ENCODE assay signal across 9 cellular contexts in genomic region chr6:47247227-47247797, GRCh38.
DNase-seq lines count a peak whose midpoint lies in the region; ATAC-seq, FAIRE-seq and TF ChIP-seq lines count a peak whose summit lies in the region.
"Had no signal": no experiment of that assay in that cellular context is flagged by ENCODE, and none has a peak within 500 bp of the region (broad histone marks: within the 10 kb centered on the region; RNA-seq: fewer than 3 reads in every experiment).

No MANE protein-coding gene starts in this region.

- no peaks in the 10 kb centered on the region for H3K36me3 Mint-ChIP-seq in activated B cell treated with CpG ODN at 0.5 μM for 24 hours (ENCODE audit: low read depth)
- H3K36me3 Mint-ChIP-seq in activated CD4-positive, alpha-beta T cell treated with anti-CD3 and anti-CD28 coated beads, Interleukin-2, amount 10 ng/mL, durations not matched to agents 24 days and 14 days (ENCODE audit: low read depth), result no peaks in the 10 kb centered on the region

- H3K27ac ChIP-seq in HEK293 (ENCODE audit: extremely low read depth, low read depth, low read length), result no peak overlapping the region
- peak overlapping the region; percentile 42 for H3K27ac ChIP-seq in parathyroid adenoma

- peak overlapping the region; percentile 66 for H3K27ac Mint-ChIP-seq in activated B cell treated with CpG ODN at 0.5 μM for 24 hours
- no peak overlapping the region for H3K27ac Mint-ChIP-seq in activated CD4-positive, alpha-beta T cell treated with anti-CD3 and anti-CD28 coated beads, Interleukin-2, amount 10 ng/mL, durations not matched to agents 24 days and 14 days

- H3K4me1 Mint-ChIP-seq in activated B cell treated with CpG ODN at 0.5 μM for 24 hours, result peaks cover 36% of the 10 kb centered on the region
- peaks cover 5% of the 10 kb centered on the region for H3K4me1 Mint-ChIP-seq in activated CD4-positive, alpha-beta T cell treated with anti-CD3 and anti-CD28 coated beads, Interleukin-2, amount 10 ng/mL, durations not matched to agents 24 days and 14 days

- DNase-seq in GM12891 (ENCODE audit: insufficient read length, low spot score) (no peak), NCI-H1105 (lab: John Stamatoyannopoulos, UW) (peak; percentile 73), activated B cell treated with CpG ODN at 0.5 μM for 24 hours (no peak), GM10266 (ENCODE audit: extremely low spot score) (no peak), kidney glomerular epithelial cell (lab: John Stamatoyannopoulos, UW) (no peak)
- no peak for DNase-seq in activated CD4-positive, alpha-beta T cell treated with anti-CD3 and anti-CD28 coated beads, Interleukin-2, amount 10 ng/mL, durations not matched to agents 24 days and 14 days

- peak overlapping the region; percentile 19 for H3K4me2 ChIP-seq in parathyroid adenoma (ENCODE audit: low read length)

- H3K27me3 Mint-ChIP-seq in activated B cell treated with CpG ODN at 0.5 μM for 24 hours, result no peaks in the 10 kb centered on the region
- peaks cover 4% of the 10 kb centered on the region for H3K27me3 Mint-ChIP-seq in activated CD4-positive, alpha-beta T cell treated with anti-CD3 and anti-CD28 coated beads, Interleukin-2, amount 10 ng/mL, durations not matched to agents 24 days and 14 days

- H3K4me3 ChIP-seq in HEK293 (ENCODE audit: low read depth, low read length) (no peak overlapping the region), parathyroid adenoma (ENCODE audit: low read depth, low read length) (no peak overlapping the region)

- H3K4me1 ChIP-seq in HEK293 (ENCODE audit: control insufficient read depth, insufficient read depth, low read length) (peaks cover 11% of the 10 kb centered on the region), parathyroid adenoma (peaks cover 26% of the 10 kb centered on the region)

- no peaks in the 10 kb centered on the region for H3K9me3 ChIP-seq in HEK293 (ENCODE audit: control insufficient read depth, insufficient read depth, low read depth, low read length)
- no peaks in the 10 kb centered on the region for H3K9me3 ChIP-seq in parathyroid adenoma (ENCODE audit: control insufficient read depth, low read length)

- CTCF ChIA-PET in HEK293 (lab: Yijun Ruan, JAX), result interaction anchor here (0.9 to 1.7 kb wide), 4 partner anchors 11 to 149 kb away, joined by 3 to 5 read pairs (median 4); no protein-coding TSS in a partner anchor
- CTCF ChIA-PET in activated B cell treated with CpG ODN at 0.5 μM for 24 hours (lab: Charles Lee), result interaction anchor here (1.3 kb wide), 1 partner anchor 150 kb away, joined by 3 read pairs; no protein-coding TSS in a partner anchor

- no peak overlapping the region for H3K9ac ChIP-seq in parathyroid adenoma

- ATAC-seq in activated B cell treated with CpG ODN at 0.5 μM for 24 hours (ENCODE audit: low read depth), result peak; percentile 12

- intact Hi-C loops in activated B cell treated with CpG ODN at 0.5 μM for 24 hours (cut with micrococcal nuclease), result loop anchor here (2.0 kb wide), 1 partner anchor 151 kb away; no protein-coding TSS in a partner anchor
- intact Hi-C loops in activated CD4-positive, alpha-beta T cell treated with anti-CD3 and anti-CD28 coated beads, Interleukin-2, amount 10 ng/mL, durations not matched to agents 24 days and 14 days (cut with micrococcal nuclease), result no loop called here

- POLR2A ChIA-PET in HEK293 (lab: Yijun Ruan, JAX) (no interaction called here), activated B cell treated with CpG ODN at 0.5 μM for 24 hours (lab: Charles Lee) (no interaction called here)

- H3K79me2 ChIP-seq in parathyroid adenoma, result no peaks in the 10 kb centered on the region

- H2AFZ ChIP-seq in parathyroid adenoma, result no peak overlapping the region

- peaks cover 5 to 7% of the 10 kb centered on the region in 2 experiments; a peak in 2 of 3 replicates for H3K36me3 ChIP-seq in HEK293 (ENCODE audit: control insufficient read depth in 2 of 2, insufficient read depth in 1 of 2, low read length in 2 of 2)
- H3K36me3 ChIP-seq in parathyroid adenoma (ENCODE audit: control insufficient read depth, insufficient read depth, low read length), result no peaks in the 10 kb centered on the region

- peak; percentile 76 for FAIRE-seq in GM12891 (lab: Jason Lieb, UNC)
- FAIRE-seq: endometrium had no signal

- peak overlapping the region; percentile 65 for H3K4me3 Mint-ChIP-seq in activated B cell treated with CpG ODN at 0.5 μM for 24 hours
- no peak overlapping the region for H3K4me3 Mint-ChIP-seq in activated CD4-positive, alpha-beta T cell treated with anti-CD3 and anti-CD28 coated beads, Interleukin-2, amount 10 ng/mL, durations not matched to agents 24 days and 14 days

- TF ChIP-seq POLR2A in GM12891 (IDR thresholded peaks at IDR 0.05; ENCODE audit: low read depth, low read length), result no peak

- TF ChIP-seq CTCF in HEK293 (tag by site-specific recombination; IDR thresholded peaks at IDR 0.05), result no peak
- TF ChIP-seq CTCF in activated B cell treated with CpG ODN at 0.5 μM for 24 hours (IDR thresholded peaks at IDR 0.05), result no peak
- TF ChIP-seq CTCF in parathyroid adenoma (IDR thresholded peaks at IDR 0.05), result no peak
- TF ChIP-seq CTCF in GM10266 (IDR thresholded peaks at IDR 0.05; ENCODE audit: control insufficient read depth, insufficient read depth, low read depth, missing control alignments), result no peak

- H3K27me3 ChIP-seq in parathyroid adenoma (ENCODE audit: control insufficient read depth, insufficient read depth, low read length), result no peaks in the 10 kb centered on the region

- no peaks in the 10 kb centered on the region for H3K9me3 Mint-ChIP-seq in activated B cell treated with CpG ODN at 0.5 μM for 24 hours
- no peaks in the 10 kb centered on the region for H3K9me3 Mint-ChIP-seq in activated CD4-positive, alpha-beta T cell treated with anti-CD3 and anti-CD28 coated beads, Interleukin-2, amount 10 ng/mL, durations not matched to agents 24 days and 14 days

TF ChIP-seq in GM12891, 5 proteins besides CTCF, POLR2A, EP300 and RAD21:
- TF ChIP-seq POU2F2 (IDR thresholded peaks at IDR 0.05; ENCODE audit: low read depth, low read length), result no peak
- TF ChIP-seq PAX5 (IDR thresholded peaks at IDR 0.05; ENCODE audit: insufficient read depth, low read length, severe bottlenecking), result no peak
- TF ChIP-seq POLR2AphosphoS5 (IDR thresholded peaks at IDR 0.05; ENCODE audit: low read depth, low read length), result no peak
- TF ChIP-seq SPI1 (IDR thresholded peaks at IDR 0.05; ENCODE audit: low read depth, low read length), result no peak
- no peak for TF ChIP-seq TAF1 (IDR thresholded peaks at IDR 0.05; ENCODE audit: low read depth, low read length)
TF ChIP-seq in GM12891: peak in this region for 0.

TF ChIP-seq in HEK293, 187 proteins besides CTCF, POLR2A, EP300 and RAD21:
- TF ChIP-seq ZNF341 (tag by site-specific recombination; IDR thresholded peaks at IDR 0.05; ENCODE audit: low read depth) (0 out of 2 replicates have a peak, but pooled peaks have one; percentile 18), ZNF529 (tag by site-specific recombination; IDR thresholded peaks at IDR 0.05; ENCODE audit: insufficient replicate concordance) (no peak)
